ENCODE assay signal across 10 cellular contexts in genomic region chr12:70692681-70693288, GRCh38. TPM values are rescaled to one million over a fixed set of nuclear protein-coding genes. Genes with fewer than 3 reads are reported as not detected.
DNase-seq lines count a peak whose midpoint lies in the region; TF ChIP-seq lines count a peak whose summit lies in the region.
"Had no signal": no experiment of that assay in that cellular context is flagged by ENCODE, and none has a peak within 500 bp of the region (broad histone marks: within the 10 kb centered on the region; RNA-seq: fewer than 3 reads in every experiment).

No MANE protein-coding gene starts in this region.

- no peak overlapping the region for H3K9ac ChIP-seq in fibroblast of lung (ENCODE audit: insufficient read depth, low read length)
- H3K9ac ChIP-seq: BLaER1 had no signal

- H2AFZ ChIP-seq in OCI-LY7 (ENCODE audit: low read length) (no peak overlapping the region), fibroblast of lung (ENCODE audit: low read length) (no peak overlapping the region)

- no peak overlapping the region for H3K27ac Mint-ChIP-seq in activated CD4-positive, alpha-beta T cell treated with anti-CD3 and anti-CD28 coated beads, Interleukin-2, amount 10 ng/mL, durations not matched to agents 24 days and 14 days
- H3K27ac Mint-ChIP-seq: stimulated activated effector memory CD8-positive, alpha-beta T cell treated with anti-CD3 and anti-CD28 coated beads, Interleukin-12 subunit alpha, Interleukin-12 subunit beta, amount 100 ng/mL, for 72 hours had no signal

- no peaks in the 10 kb centered on the region for H3K36me3 Mint-ChIP-seq in activated CD4-positive, alpha-beta T cell treated with anti-CD3 and anti-CD28 coated beads, Interleukin-2, amount 10 ng/mL, durations not matched to agents 24 days and 14 days (ENCODE audit: low read depth)
- H3K36me3 Mint-ChIP-seq: stimulated activated effector memory CD8-positive, alpha-beta T cell treated with anti-CD3 and anti-CD28 coated beads, Interleukin-12 subunit alpha, Interleukin-12 subunit beta, amount 100 ng/mL, for 72 hours had no signal

- intact Hi-C loops in OCI-LY7 (cut with micrococcal nuclease; ENCODE audit: unreplicated experiment) = no loop called here
- intact Hi-C loops in activated CD4-positive, alpha-beta T cell treated with anti-CD3 and anti-CD28 coated beads, Interleukin-2, amount 10 ng/mL, durations not matched to agents 24 days and 14 days (cut with micrococcal nuclease) = no loop called here

- H3K27ac ChIP-seq in OCI-LY7 (ENCODE audit: low read depth, low read length, poor library complexity, severe bottlenecking) = no peak overlapping the region
- H3K27ac ChIP-seq in fibroblast of lung (ENCODE audit: insufficient read depth, low read length) = no peak overlapping the region
- H3K27ac ChIP-seq: BLaER1 had no signal

- DNase-seq in NCI-H510A treated with DMSO at 0.1 percent for 48 hours (lab: John Stamatoyannopoulos, UW) (peak; percentile 14), NCI-H510A (lab: John Stamatoyannopoulos, UW) (no peak), OCI-LY7 (ENCODE audit: low spot score) (peak; percentile 3), fibroblast of lung (ENCODE audit: low read depth in 2 of 2) (peak; percentile 27 to 46), stromal cell of bone marrow (ENCODE audit: low read depth) (peak; percentile 18), foreskin melanocyte (no peak), 8988T (no peak)
- DNase-seq in activated CD4-positive, alpha-beta T cell treated with anti-CD3 and anti-CD28 coated beads, Interleukin-2, amount 10 ng/mL, durations not matched to agents 24 days and 14 days = no peak

- H4K20me1 ChIP-seq in OCI-LY7 (ENCODE audit: insufficient read depth, low read length) = no peaks in the 10 kb centered on the region
- no peaks in the 10 kb centered on the region for H4K20me1 ChIP-seq in fibroblast of lung (ENCODE audit: control insufficient read depth, extremely low read depth, insufficient read depth, low read length)
- H4K20me1 ChIP-seq: BLaER1 had no signal

- H3K9me3 ChIP-seq in OCI-LY7 (ENCODE audit: low read length) (no peaks in the 10 kb centered on the region), fibroblast of lung (ENCODE audit: control insufficient read depth, insufficient read depth, low read depth, low read length) (no peaks in the 10 kb centered on the region)
- H3K9me3 ChIP-seq: BLaER1 had no signal

- no peaks in the 10 kb centered on the region for H3K79me2 ChIP-seq in OCI-LY7 (ENCODE audit: insufficient read depth, low read depth, low read length)
- H3K79me2 ChIP-seq in fibroblast of lung (ENCODE audit: control insufficient read depth, insufficient read depth, low read length) = no peaks in the 10 kb centered on the region

- H3K9me2 ChIP-seq in OCI-LY7 (ENCODE audit: insufficient read depth, low read length) = 0 out of 2 replicates have a peak, but pooled peaks cover 3% of the 10 kb centered on the region

- H3K9me3 Mint-ChIP-seq in activated CD4-positive, alpha-beta T cell treated with anti-CD3 and anti-CD28 coated beads, Interleukin-2, amount 10 ng/mL, durations not matched to agents 24 days and 14 days = no peaks in the 10 kb centered on the region
- H3K9me3 Mint-ChIP-seq: stimulated activated effector memory CD8-positive, alpha-beta T cell treated with anti-CD3 and anti-CD28 coated beads, Interleukin-12 subunit alpha, Interleukin-12 subunit beta, amount 100 ng/mL, for 72 hours had no signal

- H3K4me1 ChIP-seq in OCI-LY7 (ENCODE audit: insufficient read depth, low read length, poor library complexity, severe bottlenecking) = no peaks in the 10 kb centered on the region
- no peaks in the 10 kb centered on the region for H3K4me1 ChIP-seq in fibroblast of lung (ENCODE audit: control insufficient read depth, extremely low read depth, insufficient read depth, low read length)
- H3K4me1 ChIP-seq: BLaER1 had no signal

- no peak overlapping the region for H3K4me2 ChIP-seq in OCI-LY7 (ENCODE audit: low read length)
- H3K4me2 ChIP-seq in fibroblast of lung (ENCODE audit: extremely low read depth, insufficient read depth, low read length) = no peak overlapping the region
- H3K4me2 ChIP-seq: BLaER1 had no signal

- H3K36me3 ChIP-seq in OCI-LY7 (ENCODE audit: insufficient read depth, low read length) = no peaks in the 10 kb centered on the region
- H3K36me3 ChIP-seq in fibroblast of lung (ENCODE audit: control insufficient read depth, insufficient read depth, low read length) = no peaks in the 10 kb centered on the region
- H3K36me3 ChIP-seq: BLaER1 had no signal

- H3K4me3 ChIP-seq in OCI-LY7 (ENCODE audit: low read depth, low read length, poor library complexity, severe bottlenecking) (no peak overlapping the region), fibroblast of lung (replicated peaks in 1 of 4; ENCODE audit: control extremely low read depth in 1 of 4, insufficient read depth in 1 of 4, low read depth in 3 of 4, low read length in 4 of 4) (no peak overlapping the region)
- H3K4me3 ChIP-seq: BLaER1 had no signal

- BruUV-seq in OCI-LY7 (replicated peaks; lab: Mats Ljungman, UMichigan) = no TSS peak

- H3K4me1 Mint-ChIP-seq in activated CD4-positive, alpha-beta T cell treated with anti-CD3 and anti-CD28 coated beads, Interleukin-2, amount 10 ng/mL, durations not matched to agents 24 days and 14 days = peaks cover 2% of the 10 kb centered on the region
- H3K4me1 Mint-ChIP-seq: stimulated activated effector memory CD8-positive, alpha-beta T cell treated with anti-CD3 and anti-CD28 coated beads, Interleukin-12 subunit alpha, Interleukin-12 subunit beta, amount 100 ng/mL, for 72 hours had no signal

- TF ChIP-seq CTCF in OCI-LY7 (conservative IDR thresholded peaks at IDR 0.05; ENCODE audit: low read length) = peak; percentile 65
- peak; percentile 58 to 59 for TF ChIP-seq CTCF in fibroblast of lung (conservative IDR thresholded peaks at IDR 0.05 in 1 of 2, IDR thresholded peaks at IDR 0.05 in 1 of 2; ENCODE audit: low read depth in 1 of 2, low read length in 2 of 2)

- CTCF ChIA-PET in OCI-LY7 (lab: Charles Lee; ENCODE audit: unreplicated experiment) = no interaction called here

- POLR2A ChIA-PET in OCI-LY7 (lab: Charles Lee) = interaction anchor here (0.7 to 1.0 kb wide), 2 partner anchors 111 to 116 kb away, joined by 3 read pairs; no protein-coding TSS in a partner anchor

- no peaks in the 10 kb centered on the region for H3K27me3 ChIP-seq in fibroblast of lung (ENCODE audit: control insufficient read depth, insufficient read depth, low read length)
- H3K27me3 ChIP-seq: BLaER1 had no signal

- H3K27me3 Mint-ChIP-seq in activated CD4-positive, alpha-beta T cell treated with anti-CD3 and anti-CD28 coated beads, Interleukin-2, amount 10 ng/mL, durations not matched to agents 24 days and 14 days = no peaks in the 10 kb centered on the region

- no peak overlapping the region for H3K4me3 Mint-ChIP-seq in activated CD4-positive, alpha-beta T cell treated with anti-CD3 and anti-CD28 coated beads, Interleukin-2, amount 10 ng/mL, durations not matched to agents 24 days and 14 days
- H3K4me3 Mint-ChIP-seq: stimulated activated effector memory CD8-positive, alpha-beta T cell treated with anti-CD3 and anti-CD28 coated beads, Interleukin-12 subunit alpha, Interleukin-12 subunit beta, amount 100 ng/mL, for 72 hours had no signal

RNA-seq across cellular contexts. Expression of gene PTPRB, which starts 55.6 kb away (rescaled TPM):
- not detected in 2 replicates for total RNA-seq in OCI-LY7 (2014; rRNA removed; shearing (Covaris generic))
- total RNA-seq in OCI-LY7 (2022) = not detected in 2 replicates
- total RNA-seq in fibroblast of lung = 0.66 and 0.77 TPM in 2 replicates
- polyA plus RNA-seq in fibroblast of lung = 1.6 and 1.7 TPM in 2 replicates
- polyA plus RNA-seq in fibroblast of lung (2012) = 1.1 and 1.2 TPM in 2 replicates
- polyA minus RNA-seq in fibroblast of lung (ENCODE audit: low replicate concordance) = 1.7 and 3.1 TPM in 2 replicates
- total RNA-seq in activated CD4-positive, alpha-beta T cell treated with anti-CD3 and anti-CD28 coated beads, Interleukin-2, amount 10 ng/mL, durations not matched to agents 24 days and 14 days = not detected in 2 replicates

Comparison
In these comparisons a context has a peak if more than half of its experiments do, and no peak if none do; other contexts are left out.
1. DNase-seq: peak in NCI-H510A treated with DMSO at 0.1 percent for 48 hours (single experiment), OCI-LY7 (single experiment), fibroblast of lung (2 of 2) and stromal cell of bone marrow (single experiment); none in NCI-H510A (single experiment), foreskin melanocyte (single experiment), 8988T (single experiment) and activated CD4-positive, alpha-beta T cell treated with anti-CD3 and anti-CD28 coated beads, Interleukin-2, amount 10 ng/mL, durations not matched to agents 24 days and 14 days (single experiment).